Comparison of ENCODE assay signal across 10 cellular contexts in the genomic region with DNA sequence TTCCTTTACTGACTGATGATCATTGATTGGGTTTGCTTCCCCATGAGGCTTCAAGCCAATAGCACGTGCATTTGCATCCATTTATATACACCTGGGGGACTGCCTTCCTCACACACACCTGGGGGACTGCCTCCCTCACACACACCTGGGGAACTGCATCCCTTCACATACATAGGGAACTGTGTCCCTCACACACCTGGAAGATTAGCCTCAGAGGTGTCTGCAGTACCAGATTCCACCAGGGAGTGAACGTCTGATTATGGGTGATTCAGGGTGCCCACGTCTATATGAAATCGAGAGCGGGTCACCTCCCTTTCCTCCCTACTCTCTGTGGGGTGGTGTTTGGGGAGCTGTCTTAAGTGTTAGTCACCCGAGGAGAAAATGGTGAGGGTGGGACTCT. TPM values are rescaled to one million over a fixed set of nuclear protein-coding genes. Genes with fewer than 3 reads are reported as not detected.
DNase-seq lines count a peak whose midpoint lies in the region; ATAC-seq and TF ChIP-seq lines count a peak whose summit lies in the region.
"Had no signal": no experiment of that assay in that cellular context is flagged by ENCODE, and none has a peak within 500 bp of the region (broad histone marks: within the 10 kb centered on the region; RNA-seq: fewer than 3 reads in every experiment).

No MANE protein-coding gene starts in this region.

- no peaks in the 10 kb centered on the region for H3K9me3 ChIP-seq in iPS-20b (ENCODE audit: insufficient read depth, low read depth, low read length)
- H3K9me3 ChIP-seq in suprapubic skin: no peaks in the 10 kb centered on the region
- H3K9me3 ChIP-seq: BE2C had no signal

- H3K36me3 ChIP-seq in iPS-20b (ENCODE audit: insufficient read depth, low read depth, low read length): no peaks in the 10 kb centered on the region
- H3K36me3 ChIP-seq in suprapubic skin: peaks cover 16% of the 10 kb centered on the region
- H3K36me3 ChIP-seq: BE2C had no signal

- H3K27ac Mint-ChIP-seq in activated naive CD4-positive, alpha-beta T cell treated with anti-CD3 and anti-CD28 coated beads for 36 hours: peak overlapping the region; percentile 99
- peak overlapping the region; percentile 85 for H3K27ac Mint-ChIP-seq in activated T-cell treated with anti-CD3 and anti-CD28 coated beads, Interleukin-2, amount 50 U/mL, for 72 hours

- H3K4me1 ChIP-seq in iPS-20b (ENCODE audit: insufficient read depth, low read length): peaks cover 36% of the 10 kb centered on the region
- peaks cover 85% of the 10 kb centered on the region for H3K4me1 ChIP-seq in suprapubic skin
- H3K4me1 ChIP-seq: BE2C had no signal

- peaks cover 85% of the 10 kb centered on the region for H3K4me1 Mint-ChIP-seq in activated naive CD4-positive, alpha-beta T cell treated with anti-CD3 and anti-CD28 coated beads for 36 hours (ENCODE audit: low read depth)
- H3K4me1 Mint-ChIP-seq in activated T-cell treated with anti-CD3 and anti-CD28 coated beads, Interleukin-2, amount 50 U/mL, for 72 hours (ENCODE audit: low read depth): peaks cover 75% of the 10 kb centered on the region

- DNase-seq in activated naive CD4-positive, alpha-beta T cell treated with anti-CD3 and anti-CD28 coated beads for 36 hours: peak; percentile 40
- DNase-seq in activated naive CD4-positive, alpha-beta T cell treated with anti-CD3 and anti-CD28 coated beads, Interleukin-2, amount 50 U/mL, for 16 hours: no peak
- no peak for DNase-seq in activated T-cell treated with anti-CD3 and anti-CD28 coated beads, Interleukin-2, amount 50 U/mL, for 72 hours
- DNase-seq in suprapubic skin (ENCODE audit: low spot score in 2 of 2): no peak
- no peak for DNase-seq in omental fat pad (ENCODE audit: low spot score)
- no peak for DNase-seq in NCI-H526 (lab: John Stamatoyannopoulos, UW)

- H3K27me3 ChIP-seq in iPS-20b (ENCODE audit: insufficient read depth, low read length): no peaks in the 10 kb centered on the region
- no peaks in the 10 kb centered on the region for H3K27me3 ChIP-seq in suprapubic skin
- H3K27me3 ChIP-seq: BE2C had no signal

- H3K27me3 Mint-ChIP-seq in activated naive CD4-positive, alpha-beta T cell treated with anti-CD3 and anti-CD28 coated beads for 36 hours (ENCODE audit: low read depth): no peaks in the 10 kb centered on the region
- no peaks in the 10 kb centered on the region for H3K27me3 Mint-ChIP-seq in activated T-cell treated with anti-CD3 and anti-CD28 coated beads, Interleukin-2, amount 50 U/mL, for 72 hours (ENCODE audit: low read depth)

- no peak for TF ChIP-seq EP300 in suprapubic skin (IDR thresholded peaks at IDR 0.05)

- TF ChIP-seq CTCF in suprapubic skin (IDR thresholded peaks at IDR 0.05) (no peak), omental fat pad (IDR thresholded peaks at IDR 0.05) (no peak)

- ATAC-seq in activated T-cell treated with anti-CD3 and anti-CD28 coated beads, Interleukin-2, amount 50 U/mL, for 72 hours (replicated peaks in 1 of 2): peak; percentile 6 to 16
- ATAC-seq in omental fat pad (ENCODE audit: low FRiP score): no peak
- ATAC-seq in GM19351 (IDR thresholded peaks at IDR 0.05; ENCODE audit: unreplicated experiment): no peak

- CTCF ChIA-PET in activated naive CD4-positive, alpha-beta T cell treated with anti-CD3 and anti-CD28 coated beads for 36 hours (lab: Charles Lee): no interaction called here

- no peaks in the 10 kb centered on the region for H3K9me3 Mint-ChIP-seq in activated naive CD4-positive, alpha-beta T cell treated with anti-CD3 and anti-CD28 coated beads for 36 hours
- H3K9me3 Mint-ChIP-seq in activated T-cell treated with anti-CD3 and anti-CD28 coated beads, Interleukin-2, amount 50 U/mL, for 72 hours: no peaks in the 10 kb centered on the region

- TF ChIP-seq POLR2A in suprapubic skin (IDR thresholded peaks at IDR 0.05): no peak

- no peak overlapping the region for H3K27ac ChIP-seq in iPS-20b (ENCODE audit: low read length)
- H3K27ac ChIP-seq in suprapubic skin: peak overlapping the region; percentile 87

- 0 out of 2 replicates have a peak overlapping the region, but pooled peaks have one; percentile 14 for H3K9ac ChIP-seq in iPS-20b (ENCODE audit: low read depth, low read length)

- intact Hi-C loops in activated naive CD4-positive, alpha-beta T cell treated with anti-CD3 and anti-CD28 coated beads for 36 hours (cut with micrococcal nuclease): no loop called here

- H3K4me3 Mint-ChIP-seq in activated naive CD4-positive, alpha-beta T cell treated with anti-CD3 and anti-CD28 coated beads for 36 hours: no peak overlapping the region
- H3K4me3 Mint-ChIP-seq in activated T-cell treated with anti-CD3 and anti-CD28 coated beads, Interleukin-2, amount 50 U/mL, for 72 hours: peak overlapping the region; percentile 75 to 79

- WGBS in suprapubic skin: 52% methylated on average over 6 of the region's 6 CpGs

- peaks cover 39% of the 10 kb centered on the region for H3K36me3 Mint-ChIP-seq in activated naive CD4-positive, alpha-beta T cell treated with anti-CD3 and anti-CD28 coated beads for 36 hours (ENCODE audit: low read depth)
- H3K36me3 Mint-ChIP-seq in activated T-cell treated with anti-CD3 and anti-CD28 coated beads, Interleukin-2, amount 50 U/mL, for 72 hours (ENCODE audit: insufficient read depth in 2 of 2): peaks cover 4% of the 10 kb centered on the region in 2 donors

- H3K4me3 ChIP-seq in iPS-20b (ENCODE audit: low read length) (no peak overlapping the region), suprapubic skin (peak overlapping the region; percentile 11)

RNA-seq across cellular contexts. Expression of gene CD99, which starts 16.9 kb away (rescaled TPM):
- total RNA-seq in activated naive CD4-positive, alpha-beta T cell treated with anti-CD3 and anti-CD28 coated beads for 36 hours: 100 to 1,000 TPM; 205 to 215 TPM
- total RNA-seq in activated T-cell treated with anti-CD3 and anti-CD28 coated beads, Interleukin-2, amount 50 U/mL, for 72 hours: 100 to 1,000 TPM; 148 to 222 TPM
- total RNA-seq in suprapubic skin: 100 to 1,000 TPM; 162 to 192 (median 179) TPM
- 100 to 1,000 TPM; 206 to 412 (median 295) TPM for total RNA-seq in omental fat pad

RNA-seq across cellular contexts. Expression of gene XG, which starts 43.8 kb away (rescaled TPM):
- total RNA-seq in activated naive CD4-positive, alpha-beta T cell treated with anti-CD3 and anti-CD28 coated beads for 36 hours: not detected
- not detected for total RNA-seq in activated T-cell treated with anti-CD3 and anti-CD28 coated beads, Interleukin-2, amount 50 U/mL, for 72 hours
- total RNA-seq in suprapubic skin (10 to 100 TPM; 17.7 to 75.4 (median 38.7) TPM), omental fat pad (1 to 10 TPM in 1 of 4 donors, under 1 TPM in 2, not detected in 1; 0.12 to 3.5 (median 0.28) TPM)
- total RNA-seq: cerebellum had no signal

Comparison
In these comparisons a context has a peak if more than half of its experiments do, and no peak if none do; other contexts are left out.
1. ATAC-seq: peak in activated T-cell treated with anti-CD3 and anti-CD28 coated beads, Interleukin-2, amount 50 U/mL, for 72 hours (2 of 2); none in omental fat pad (single experiment) and GM19351 (single experiment).
2. RNA of gene XG, which starts 43.8 kb away (total RNA-seq): 17.7 to 75.4 TPM in suprapubic skin; 0.12 to 3.5 TPM in omental fat pad, not detected in activated naive CD4-positive, alpha-beta T cell treated with anti-CD3 and anti-CD28 coated beads for 36 hours and not detected in activated T-cell treated with anti-CD3 and anti-CD28 coated beads, Interleukin-2, amount 50 U/mL, for 72 hours; every median in the first group is over 4 times any median in the second.